In genomic region chr16:74667215-74667765, GRCh38 we compare ENCODE assay signal across 8 cellular contexts. TPM values are rescaled to one million over a fixed set of nuclear protein-coding genes. Genes with fewer than 3 reads are reported as not detected.
DNase-seq lines count a peak whose midpoint lies in the region; ATAC-seq and TF ChIP-seq lines count a peak whose summit lies in the region.

No MANE protein-coding gene starts in this region.

- H3K4me3 Mint-ChIP-seq in T-cell (peak overlapping the region; percentile 94 to 96 (median 94)), chondrocyte (ENCODE audit: unreplicated experiment) (peak overlapping the region; percentile 90)

- TF ChIP-seq CTCF in GM20000 (IDR thresholded peaks at IDR 0.05; ENCODE audit: extremely low read depth, missing control alignments): no peak
- no peak for TF ChIP-seq CTCF in chondrocyte (IDR thresholded peaks at IDR 0.05)
- no peak for TF ChIP-seq CTCF in liver (IDR thresholded peaks at IDR 0.05; ENCODE audit: low read depth, low read length, missing input control)

- peaks cover 30 to 41% (median 39%) of the 10 kb centered on the region in 3 donors for H3K4me1 Mint-ChIP-seq in T-cell
- peaks cover 24% of the 10 kb centered on the region for H3K4me1 Mint-ChIP-seq in chondrocyte (ENCODE audit: low read depth)

- ATAC-seq in T-cell (replicated peaks in 1 of 4) (no peak), GM19023 (IDR thresholded peaks at IDR 0.05; ENCODE audit: unreplicated experiment) (no peak), GM21381 (IDR thresholded peaks at IDR 0.05; ENCODE audit: unreplicated experiment) (no peak)

- H3K36me3 Mint-ChIP-seq in T-cell (peaks cover 21% of the 10 kb centered on the region), chondrocyte (ENCODE audit: low read depth) (peaks cover 10% of the 10 kb centered on the region)

- H3K27ac Mint-ChIP-seq in T-cell (peak overlapping the region; percentile 70 to 93), chondrocyte (ENCODE audit: unreplicated experiment) (peak overlapping the region; percentile 93)

- H3K27ac ChIP-seq in liver (ENCODE audit: low read depth in 1 of 2, low read length in 2 of 2): no peak overlapping the region

- DNase-seq in AG08395 (ENCODE audit: low spot score) (peak; percentile 21), GM20000 (ENCODE audit: low spot score) (peak; percentile 25), T-cell (peak in 17 of 34 experiments; percentile 1 to 26 (median 6)), chondrocyte (ENCODE audit: low spot score) (no peak)
- DNase-seq in stimulated activated CD4-positive, alpha-beta T cell treated with anti-CD3 and anti-CD28 coated beads, TNF-alpha, amount 100 ng/mL, for 24 hours (ENCODE audit: low read depth in 3 of 3): peak in 2 of 3 experiments; percentile 9 to 43

- TF ChIP-seq RAD21 in liver (IDR thresholded peaks at IDR 0.05): no peak

- POLR2A ChIA-PET in T-cell (lab: Charles Lee): interaction anchor here (0.5 to 1.7 kb wide), 11 partner anchors 9 to 980 kb away, joined by 3 to 16 read pairs (median 9); partner anchors contain the start of genes GLG1 (in 1 of the 2), KARS1 (in 1 of the 2), TERF2IP (in 1 of the 2) and WDR59 (in 1 of the 2)

- CTCF ChIA-PET in T-cell (lab: Charles Lee): interaction anchor here (0.7 to 1.6 kb wide), 10 partner anchors 9 to 475 kb away, joined by 3 to 7 read pairs (median 4); no protein-coding TSS in a partner anchor

- peaks cover 0 to 15% (median 9%) of the 10 kb centered on the region in 4 donors for H3K36me3 ChIP-seq in liver (ENCODE audit: control insufficient read depth in 4 of 4, insufficient read depth in 3 of 4, low read depth in 1 of 4, low read length in 3 of 4)

- H3K4me1 ChIP-seq in liver (ENCODE audit: control insufficient read depth in 4 of 4, insufficient read depth in 4 of 4, low read length in 3 of 4): peaks cover 0 to 14% (median 7%) of the 10 kb centered on the region in 4 donors

- H3K9me3 Mint-ChIP-seq in T-cell (no peaks in the 10 kb centered on the region), chondrocyte (ENCODE audit: low read depth) (no peaks in the 10 kb centered on the region)

- peak overlapping the region; percentile 65 to 68 (median 66) for H3K4me3 ChIP-seq in liver (ENCODE audit: low read depth in 1 of 3, low read length in 3 of 3)

- H3K9ac ChIP-seq in liver (ENCODE audit: low read depth in 1 of 2, low read length in 2 of 2): peak overlapping the region in 1 of 2 donors; percentile 15

- H3K27me3 Mint-ChIP-seq in T-cell (no peaks in the 10 kb centered on the region), chondrocyte (ENCODE audit: low read depth) (no peaks in the 10 kb centered on the region)

- H3K27me3 ChIP-seq in liver (ENCODE audit: control insufficient read depth in 4 of 4, insufficient read depth in 4 of 4, low read length in 3 of 4): no peaks in the 10 kb centered on the region

- WGBS in liver: 2% methylated on average over 24 of the region's 24 CpGs

- no peaks in the 10 kb centered on the region for H3K9me3 ChIP-seq in liver (ENCODE audit: control insufficient read depth in 4 of 4, low read length in 3 of 4)

TF ChIP-seq in liver, 16 proteins besides CTCF, POLR2A, EP300 and RAD21:
- TF ChIP-seq NR2F2 (IDR thresholded peaks at IDR 0.05): no peak
- TF ChIP-seq JUND (IDR thresholded peaks at IDR 0.05): no peak
- TF ChIP-seq ZBTB33 (IDR thresholded peaks at IDR 0.05): no peak
- TF ChIP-seq FOXA1 (IDR thresholded peaks at IDR 0.05): no peak
- no peak for TF ChIP-seq HNF4G (IDR thresholded peaks at IDR 0.05)
- no peak for TF ChIP-seq YY1 (IDR thresholded peaks at IDR 0.05)
- TF ChIP-seq ATF3 (IDR thresholded peaks at IDR 0.05): no peak
- no peak for TF ChIP-seq GABPA (IDR thresholded peaks at IDR 0.05 in 1 of 2, conservative IDR thresholded peaks at IDR 0.05 in 1 of 2)
- no peak for TF ChIP-seq FOXA2 (IDR thresholded peaks at IDR 0.05)
- TF ChIP-seq REST (IDR thresholded peaks at IDR 0.05): no peak

RNA-seq across cellular contexts. Expression of gene RFWD3, which starts 0.6 kb away (rescaled TPM):
- total RNA-seq in T-cell: 10 to 100 TPM; 42.6 to 52.0 (median 49.0) TPM
- total RNA-seq in chondrocyte: 22.3 to 32.2 TPM (median 23.2 TPM) in 3 replicates
- 10 to 100 TPM; 14.5 to 21.8 TPM for total RNA-seq in liver
- 1 to 10 TPM; 2.4 to 3.6 TPM for polyA plus RNA-seq in liver

RNA-seq across cellular contexts. Expression of gene MLKL, which starts 33.4 kb away (rescaled TPM):
- 10 to 100 TPM; 27.4 to 40.7 (median 33.4) TPM for total RNA-seq in T-cell
- total RNA-seq in chondrocyte: 2.7 to 3.4 TPM in 2 of 3 replicates, not detected in the other
- 1 to 10 TPM; 4.1 to 7.6 TPM for total RNA-seq in liver
- 1 to 10 TPM; 2.5 to 3.2 TPM for polyA plus RNA-seq in liver
